ENCODE assay signal across 9 cellular contexts in genomic region chr16:27314986-27315332, GRCh38. TPM values are rescaled to one million over a fixed set of nuclear protein-coding genes. Genes with fewer than 3 reads are reported as not detected.
DNase-seq lines count a peak whose midpoint lies in the region; ATAC-seq and TF ChIP-seq lines count a peak whose summit lies in the region.
"Had no signal": no experiment of that assay in that cellular context is flagged by ENCODE, and none has a peak within 500 bp of the region (broad histone marks: within the 10 kb centered on the region; RNA-seq: fewer than 3 reads in every experiment).

No MANE protein-coding gene starts in this region.

- TF ChIP-seq EP300 in transverse colon (IDR thresholded peaks at IDR 0.05; ENCODE audit: low read depth), result no peak

- H3K36me3 ChIP-seq in breast epithelium (no peaks in the 10 kb centered on the region), mesodermal cell (ENCODE audit: control insufficient read depth, insufficient read depth, low read length) (no peaks in the 10 kb centered on the region), transverse colon (no peaks in the 10 kb centered on the region)
- H3K36me3 ChIP-seq: pancreas had no signal

- TF ChIP-seq CTCF in breast epithelium (IDR thresholded peaks at IDR 0.05) (no peak), transverse colon (IDR thresholded peaks at IDR 0.05) (no peak)

- intact Hi-C loops in activated naive CD4-positive, alpha-beta T cell treated with anti-CD3 and anti-CD28 coated beads for 36 hours (cut with micrococcal nuclease), result loop anchor here (5.0 kb wide), 1 partner anchor 718 kb away; no protein-coding TSS in a partner anchor
- intact Hi-C loops in breast epithelium (cut with DNase I; ENCODE audit: low total_unique reads) (loop anchor here (10.0 kb wide), 1 partner anchor 80 kb away; no protein-coding TSS in a partner anchor), transverse colon (cut with DNase I; ENCODE audit: low total_unique reads) (loop anchor here (5.0 to 10.0 kb wide), 2 partner anchors 50 to 73 kb away; no protein-coding TSS in a partner anchor)

- H3K9me3 Mint-ChIP-seq in activated naive CD4-positive, alpha-beta T cell treated with anti-CD3 and anti-CD28 coated beads for 36 hours, result no peaks in the 10 kb centered on the region

- no peak for ATAC-seq in GM19452 (IDR thresholded peaks at IDR 0.05; ENCODE audit: unreplicated experiment)
- ATAC-seq in HG02623 (IDR thresholded peaks at IDR 0.05; ENCODE audit: unreplicated experiment), result no peak

- in situ Hi-C loops in transverse colon (cut with MboI; ENCODE audit: low pct_ligation_motif_present in 1 of 4, low pct_unique_long_range_greater_than_20kb in 1 of 4, low sequenced_read_pairs in 3 of 4), result loop anchor here in 1 of 4 donors (10.0 kb wide), 1 partner anchor 80 kb away; no protein-coding TSS in a partner anchor

- peak overlapping the region; percentile 97 for H3K27ac Mint-ChIP-seq in activated naive CD4-positive, alpha-beta T cell treated with anti-CD3 and anti-CD28 coated beads for 36 hours

- TF ChIP-seq POLR2A in breast epithelium (IDR thresholded peaks at IDR 0.05), result no peak
- TF ChIP-seq POLR2A in transverse colon (IDR thresholded peaks at IDR 0.05), result no peak

- peak overlapping the region; percentile 99 for H3K4me3 Mint-ChIP-seq in activated naive CD4-positive, alpha-beta T cell treated with anti-CD3 and anti-CD28 coated beads for 36 hours

- CTCF ChIA-PET in activated naive CD4-positive, alpha-beta T cell treated with anti-CD3 and anti-CD28 coated beads for 36 hours (lab: Charles Lee), result interaction anchor here (1.0 to 7.3 kb wide), 7 partner anchors 31 to 139 kb away, joined by 3 to 103 read pairs (median 5); no protein-coding TSS in a partner anchor

- no peaks in the 10 kb centered on the region for H3K27me3 Mint-ChIP-seq in activated naive CD4-positive, alpha-beta T cell treated with anti-CD3 and anti-CD28 coated beads for 36 hours (ENCODE audit: low read depth)

- 68 to 100% methylated on average over 1 to 2 of the region's 2 CpGs for WGBS in mesodermal cell (ENCODE audit: insufficient coverage in 2 of 2), 2 experiments
- WGBS in transverse colon (ENCODE audit: low coverage in 1 of 2), 2 donors, result 90% methylated on average over 1 of the region's 2 CpGs; no CpG with 5 or more reads in 1 of the 2 donors

- H3K4me3 ChIP-seq in breast epithelium (peak overlapping the region; percentile 90 to 100 (median 95)), mesodermal cell (ENCODE audit: extremely low read depth, insufficient read depth, low read length, poor library complexity, severe bottlenecking) (peak overlapping the region; percentile 79), transverse colon (peak overlapping the region; percentile 12 to 94 (median 88))

- no peak for DNase-seq in activated naive CD4-positive, alpha-beta T cell treated with anti-CD3 and anti-CD28 coated beads for 36 hours
- no peak for DNase-seq in activated naive CD4-positive, alpha-beta T cell treated with anti-CD3 and anti-CD28 coated beads, Interleukin-2, amount 50 U/mL, for 16 hours
- no peak for DNase-seq in breast epithelium (ENCODE audit: low spot score in 2 of 2)
- DNase-seq in transverse colon, result no peak
- no peak for DNase-seq in NCI-H446 (lab: John Stamatoyannopoulos, UW)

- peaks cover 40% of the 10 kb centered on the region for H3K36me3 Mint-ChIP-seq in activated naive CD4-positive, alpha-beta T cell treated with anti-CD3 and anti-CD28 coated beads for 36 hours (ENCODE audit: low read depth)

- H3K9me3 ChIP-seq in breast epithelium (no peaks in the 10 kb centered on the region), mesodermal cell (ENCODE audit: control insufficient read depth, low read length) (no peaks in the 10 kb centered on the region), transverse colon (no peaks in the 10 kb centered on the region)
- H3K9me3 ChIP-seq: pancreas had no signal

- H3K4me1 ChIP-seq in breast epithelium (peaks cover 0 to 8% of the 10 kb centered on the region in 2 donors), mesodermal cell (ENCODE audit: control insufficient read depth, insufficient read depth, low read length, poor library complexity, severe bottlenecking) (peaks cover 10% of the 10 kb centered on the region), transverse colon (peaks cover 19 to 66% (median 62%) of the 10 kb centered on the region in 4 donors)

- peaks cover 55% of the 10 kb centered on the region for H3K4me1 Mint-ChIP-seq in activated naive CD4-positive, alpha-beta T cell treated with anti-CD3 and anti-CD28 coated beads for 36 hours (ENCODE audit: low read depth)

- H3K27ac ChIP-seq in breast epithelium (peak overlapping the region; percentile 97 to 100), mesodermal cell (ENCODE audit: low read depth, low read length, severe bottlenecking) (no peak overlapping the region), transverse colon (peak overlapping the region; percentile 93 to 99 (median 99))

- H3K27me3 ChIP-seq in breast epithelium (no peaks in the 10 kb centered on the region), transverse colon (no peaks in the 10 kb centered on the region)
- H3K27me3 ChIP-seq: pancreas had no signal

RNA-seq across cellular contexts. Expression of gene IL4R, which starts 1.2 kb away (rescaled TPM):
- total RNA-seq in activated naive CD4-positive, alpha-beta T cell treated with anti-CD3 and anti-CD28 coated beads for 36 hours, result 100 to 1,000 TPM; 162 to 170 TPM
- total RNA-seq in breast epithelium (10 to 100 TPM; 18.7 to 53.4 (median 51.8) TPM), transverse colon (100 to 1,000 TPM; 106 to 235 (median 156) TPM)
- polyA plus RNA-seq in mesodermal cell (2013, experiment 1 of 2), result 29.3 TPM
- polyA plus RNA-seq in mesodermal cell (2013, experiment 2 of 2), result 20.0 TPM

RNA-seq across cellular contexts. Expression of gene NSMCE1, which starts 46.4 kb away (rescaled TPM):
- 100 to 1,000 TPM; 112 to 117 TPM for total RNA-seq in activated naive CD4-positive, alpha-beta T cell treated with anti-CD3 and anti-CD28 coated beads for 36 hours
- total RNA-seq in breast epithelium, result 10 to 100 TPM; 32.4 to 54.6 (median 51.8) TPM
- 24.3 TPM for polyA plus RNA-seq in mesodermal cell (2013, experiment 1 of 2)
- polyA plus RNA-seq in mesodermal cell (2013, experiment 2 of 2), result 23.7 TPM
- 10 to 100 TPM in 3 of 4 donors, 1 to 10 TPM in 1; 6.2 to 90.8 (median 27.2) TPM for total RNA-seq in transverse colon
